10 cellular contexts compared by ENCODE assay signal in the genomic region with DNA sequence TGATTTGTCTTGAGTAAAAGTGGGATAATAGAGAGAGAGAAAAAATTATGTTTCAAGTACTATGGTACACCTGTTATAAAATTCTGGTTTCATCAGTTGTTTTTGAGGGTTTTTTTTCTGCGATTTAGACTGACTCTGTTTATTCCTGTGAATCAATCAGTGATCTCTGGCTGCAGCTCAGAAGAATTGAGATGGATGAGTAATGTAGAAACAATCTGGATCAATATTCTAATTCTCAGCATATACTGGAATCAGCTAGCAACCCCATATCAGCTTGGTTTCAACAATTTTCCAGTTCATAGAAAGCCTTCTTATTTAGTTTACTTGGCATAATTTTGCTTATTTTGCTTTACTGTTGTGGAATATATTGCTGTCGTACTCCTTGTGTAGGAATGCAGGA. TPM values are rescaled to one million over a fixed set of nuclear protein-coding genes. Genes with fewer than 3 reads are reported as not detected.
"Had no signal": no experiment of that assay in that cellular context is flagged by ENCODE, and none has a peak within 500 bp of the region (broad histone marks: within the 10 kb centered on the region; RNA-seq: fewer than 3 reads in every experiment).

No MANE protein-coding gene starts in this region.

- H3K27ac Mint-ChIP-seq: GM23338, HFFc6, IgD-negative memory B cell had no signal

- H3K9me3 ChIP-seq: HAP-1 had no signal

- ATAC-seq: GM23338, HCT116 had no signal

- H3K27me3 Mint-ChIP-seq: IgD-negative memory B cell had no signal

- H2AFZ ChIP-seq: GM23338 had no signal

- FAIRE-seq: H1, H54 had no signal

- H3K27ac ChIP-seq: HL-60, KMS-11 had no signal

- H3K4me1 ChIP-seq: HAP-1 had no signal

- H3K36me3 ChIP-seq: HAP-1 had no signal

- H3K4me2 ChIP-seq: GM23338, KMS-11 had no signal

- H3K9ac ChIP-seq: KMS-11 had no signal

- H3K4me3 Mint-ChIP-seq: GM23338, HFFc6, IgD-negative memory B cell had no signal

- H3K4me3 ChIP-seq: GM23338, HAP-1 had no signal

- H3K4me1 Mint-ChIP-seq: IgD-negative memory B cell had no signal

- DNase-seq: HFFc6, KBM-7 had no signal

RNA-seq across cellular contexts. Expression of a gene that starts 43.0 kb away (rescaled TPM):
- polyA plus RNA-seq: IgD-negative memory B cell had no signal
